2 cellular contexts compared by ENCODE assay signal in the genomic region with DNA sequence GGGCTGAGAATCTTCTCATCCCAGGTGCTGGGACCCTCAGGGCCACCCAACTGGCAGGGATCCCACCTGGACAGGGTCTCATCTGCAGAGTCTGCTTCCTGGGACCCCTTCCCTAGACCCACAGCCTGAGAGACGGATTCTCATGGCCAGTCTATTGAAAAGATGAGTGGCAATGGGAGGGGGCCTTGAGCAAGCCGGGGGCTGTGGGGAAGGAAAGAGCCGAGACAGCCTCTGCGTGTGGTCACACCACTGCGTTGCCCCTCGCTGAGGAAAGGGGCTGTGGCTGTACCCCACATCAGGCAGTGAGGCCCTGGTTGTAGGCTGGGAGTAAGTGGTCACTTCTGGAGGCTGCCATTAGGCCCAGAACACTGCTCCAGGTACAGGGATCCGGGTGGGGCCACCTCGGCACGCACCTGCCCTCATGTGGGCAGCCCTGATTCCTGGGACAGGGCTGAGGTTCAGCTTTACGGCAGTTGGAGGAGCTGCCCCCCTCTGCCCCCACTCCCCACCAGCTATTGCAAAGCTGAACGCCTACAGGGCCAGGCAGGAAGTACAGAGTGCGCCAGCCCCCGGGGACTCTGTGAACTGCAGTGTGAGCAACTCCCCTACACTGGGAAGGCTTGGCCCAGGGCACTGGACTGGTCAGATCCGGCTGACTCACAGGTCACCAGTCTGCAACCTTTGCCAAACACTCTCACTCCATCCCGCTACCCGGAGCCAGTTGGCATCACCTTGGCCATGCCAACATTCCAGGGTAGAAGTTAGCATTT.
TF ChIP-seq lines count a peak whose summit lies in the region.

No MANE protein-coding gene starts in this region.

TF ChIP-seq in GM23338, 12 proteins besides CTCF, POLR2A, EP300 and RAD21 (continued from another document):
- TF ChIP-seq, protein P1, sequence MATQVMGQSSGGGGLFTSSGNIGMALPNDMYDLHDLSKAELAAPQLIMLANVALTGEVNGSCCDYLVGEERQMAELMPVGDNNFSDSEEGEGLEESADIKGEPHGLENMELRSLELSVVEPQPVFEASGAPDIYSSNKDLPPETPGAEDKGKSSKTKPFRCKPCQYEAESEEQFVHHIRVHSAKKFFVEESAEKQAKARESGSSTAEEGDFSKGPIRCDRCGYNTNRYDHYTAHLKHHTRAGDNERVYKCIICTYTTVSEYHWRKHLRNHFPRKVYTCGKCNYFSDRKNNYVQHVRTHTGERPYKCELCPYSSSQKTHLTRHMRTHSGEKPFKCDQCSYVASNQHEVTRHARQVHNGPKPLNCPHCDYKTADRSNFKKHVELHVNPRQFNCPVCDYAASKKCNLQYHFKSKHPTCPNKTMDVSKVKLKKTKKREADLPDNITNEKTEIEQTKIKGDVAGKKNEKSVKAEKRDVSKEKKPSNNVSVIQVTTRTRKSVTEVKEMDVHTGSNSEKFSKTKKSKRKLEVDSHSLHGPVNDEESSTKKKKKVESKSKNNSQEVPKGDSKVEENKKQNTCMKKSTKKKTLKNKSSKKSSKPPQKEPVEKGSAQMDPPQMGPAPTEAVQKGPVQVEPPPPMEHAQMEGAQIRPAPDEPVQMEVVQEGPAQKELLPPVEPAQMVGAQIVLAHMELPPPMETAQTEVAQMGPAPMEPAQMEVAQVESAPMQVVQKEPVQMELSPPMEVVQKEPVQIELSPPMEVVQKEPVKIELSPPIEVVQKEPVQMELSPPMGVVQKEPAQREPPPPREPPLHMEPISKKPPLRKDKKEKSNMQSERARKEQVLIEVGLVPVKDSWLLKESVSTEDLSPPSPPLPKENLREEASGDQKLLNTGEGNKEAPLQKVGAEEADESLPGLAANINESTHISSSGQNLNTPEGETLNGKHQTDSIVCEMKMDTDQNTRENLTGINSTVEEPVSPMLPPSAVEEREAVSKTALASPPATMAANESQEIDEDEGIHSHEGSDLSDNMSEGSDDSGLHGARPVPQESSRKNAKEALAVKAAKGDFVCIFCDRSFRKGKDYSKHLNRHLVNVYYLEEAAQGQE (IDR thresholded peaks at IDR 0.05; ENCODE audit: unreplicated experiment): no peak
- TF ChIP-seq NANOG (IDR thresholded peaks at IDR 0.05; ENCODE audit: borderline replicate concordance): no peak

TF ChIP-seq in SK-N-SH, 30 proteins besides CTCF, POLR2A, EP300 and RAD21 (continued from another document):
- TF ChIP-seq ZBTB33 (IDR thresholded peaks at IDR 0.05; ENCODE audit: borderline replicate concordance, low read depth) (no peak), NFIC (IDR thresholded peaks at IDR 0.05; ENCODE audit: borderline replicate concordance) (peak; percentile 73), TAF1 (IDR thresholded peaks at IDR 0.05; ENCODE audit: borderline replicate concordance, low read depth, low read length) (no peak)
TF ChIP-seq in SK-N-SH: peak in this region for 3.
